ENCODE assay signal across 8 cellular contexts in the genomic region with DNA sequence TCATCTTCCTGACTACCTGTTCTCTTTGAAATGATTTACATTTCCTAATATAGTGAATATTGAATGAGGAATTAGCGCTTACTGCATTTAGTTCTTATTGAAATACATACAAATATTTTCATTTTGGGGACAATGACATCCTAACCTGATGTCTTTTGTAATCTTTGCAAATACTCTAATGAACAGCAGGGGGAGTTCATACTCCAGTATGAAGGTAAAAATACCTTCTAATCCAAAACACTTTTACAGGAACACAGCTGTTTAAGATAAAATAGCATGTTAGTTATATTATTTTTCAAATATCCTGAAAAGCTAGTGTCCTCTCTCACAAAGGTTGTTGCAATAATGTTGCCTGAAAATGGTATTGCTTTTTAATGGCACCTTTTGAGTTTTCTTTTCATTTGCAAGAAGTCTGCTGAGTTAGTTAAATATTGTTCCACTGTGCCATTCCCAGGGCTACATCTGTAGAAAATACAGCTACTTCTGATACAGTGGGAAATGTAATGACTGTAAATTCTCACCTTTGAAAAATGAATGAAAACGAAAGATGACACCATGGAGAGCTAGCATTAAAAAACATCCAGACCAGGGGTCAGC.
DNase-seq lines count a peak whose midpoint lies in the region; ATAC-seq and TF ChIP-seq lines count a peak whose summit lies in the region.

No MANE protein-coding gene starts in this region.

- intact Hi-C loops in mammary epithelial cell (cut with micrococcal nuclease), result loop anchor here (5.0 kb wide), 1 partner anchor 184 kb away; no protein-coding TSS in a partner anchor
- intact Hi-C loops in psoas muscle (cut with DNase I), result no loop called here

- no peaks in the 10 kb centered on the region for H3K79me2 ChIP-seq in mammary epithelial cell (ENCODE audit: insufficient read depth, low read length)

- TF ChIP-seq CTCF in mammary epithelial cell (conservative IDR thresholded peaks at IDR 0.05 in 1 of 2, IDR thresholded peaks at IDR 0.05 in 1 of 2; ENCODE audit: extremely low read depth in 1 of 2, insufficient read depth in 1 of 2, low read depth in 1 of 2, low read length in 2 of 2) (peak; percentile 56 to 62), psoas muscle (IDR thresholded peaks at IDR 0.05) (peak; percentile 14)

- H3K9ac ChIP-seq in mammary epithelial cell (ENCODE audit: insufficient read depth, low read length), result no peak overlapping the region

- DNase-seq in NCI-H510A treated with DMSO at 0.1 percent for 48 hours (lab: John Stamatoyannopoulos, UW) (peak; percentile 18), NCI-H510A (lab: John Stamatoyannopoulos, UW) (no peak), NCI-H1105 treated with DMSO at 0.1 percent for 48 hours (lab: John Stamatoyannopoulos, UW) (peak; percentile 58), mammary epithelial cell (peak; percentile 3), psoas muscle (no peak), ecto neural progenitor cell (ENCODE audit: low spot score) (no peak)
- DNase-seq in activated CD4-positive, CD25-positive, alpha-beta regulatory T cell (lab: John Stamatoyannopoulos, UW), result no peak

- no peaks in the 10 kb centered on the region for H3K9me3 ChIP-seq in mammary epithelial cell (replicated peaks; ENCODE audit: insufficient read depth, low read length)
- H3K9me3 ChIP-seq in psoas muscle, result no peaks in the 10 kb centered on the region

- in situ Hi-C loops in mammary epithelial cell (cut with MboI; ENCODE audit: low sequenced_read_pairs in 2 of 2), result no loop called here

- BruUV-seq in mammary epithelial cell (replicated peaks; lab: Mats Ljungman, UMichigan), result no TSS peak

- H3K4me3 ChIP-seq in mammary epithelial cell (replicated peaks in 1 of 3; ENCODE audit: insufficient read depth in 1 of 3, low read depth in 2 of 3, low read length in 3 of 3), result no peak overlapping the region
- no peak overlapping the region for H3K4me3 ChIP-seq in psoas muscle

- H2AFZ ChIP-seq in mammary epithelial cell (ENCODE audit: low read depth, low read length), result no peak overlapping the region

- no peak for ATAC-seq in psoas muscle
- ATAC-seq in HG02623 (IDR thresholded peaks at IDR 0.05; ENCODE audit: unreplicated experiment), result no peak

- H3K27ac ChIP-seq in mammary epithelial cell (ENCODE audit: insufficient read depth, low read depth, low read length), result no peak overlapping the region
- no peak overlapping the region for H3K27ac ChIP-seq in psoas muscle

- H3K4me1 ChIP-seq in mammary epithelial cell (ENCODE audit: insufficient read depth, low read length) (no peaks in the 10 kb centered on the region), psoas muscle (no peaks in the 10 kb centered on the region)

- H3K36me3 ChIP-seq in mammary epithelial cell (ENCODE audit: insufficient read depth, low read length) (no peaks in the 10 kb centered on the region), psoas muscle (ENCODE audit: insufficient read depth in 1 of 2, low read depth in 1 of 2) (no peaks in the 10 kb centered on the region)

- WGBS in mammary epithelial cell (ENCODE audit: low coverage, missing lambda C conversion rate), result 25% methylated on average over 2 of the region's 2 CpGs
- WGBS in psoas muscle, 3 donors, result 69 to 77% (median 72%) methylated on average over 2 of the region's 2 CpGs

- CTCF ChIA-PET in mammary epithelial cell (lab: Charles Lee; ENCODE audit: low non-redundant PET), result no interaction called here

- no peaks in the 10 kb centered on the region for H4K20me1 ChIP-seq in mammary epithelial cell (ENCODE audit: insufficient read depth, low read length)

- H3K4me2 ChIP-seq in mammary epithelial cell (ENCODE audit: insufficient read depth, low read depth, low read length), result no peak overlapping the region

- dilution Hi-C loops in mammary epithelial cell (cut with HindIII; ENCODE audit: low sequenced_read_pairs), result no loop called here

- H3K27me3 ChIP-seq in mammary epithelial cell (ENCODE audit: insufficient read depth, low read length), result peaks cover 2% of the 10 kb centered on the region
- H3K27me3 ChIP-seq in psoas muscle (ENCODE audit: insufficient read depth in 3 of 3, low read length in 2 of 3), result no peaks in the 10 kb centered on the region

Comparison
In these comparisons a context has a peak if more than half of its experiments do, and no peak if none do; other contexts are left out.
1. DNase-seq: peak in NCI-H510A treated with DMSO at 0.1 percent for 48 hours (single experiment), NCI-H1105 treated with DMSO at 0.1 percent for 48 hours (single experiment) and mammary epithelial cell (single experiment); none in NCI-H510A (single experiment), psoas muscle (0 of 2), activated CD4-positive, CD25-positive, alpha-beta regulatory T cell (0 of 4) and ecto neural progenitor cell (single experiment).